In genomic region chr4:10889819-10890218, GRCh38 we compare ENCODE assay signal across 22 cellular contexts.
DNase-seq lines count a peak whose midpoint lies in the region; ATAC-seq, FAIRE-seq and TF ChIP-seq lines count a peak whose summit lies in the region.
"Had no signal": no experiment of that assay in that cellular context is flagged by ENCODE, and none has a peak within 500 bp of the region (broad histone marks: within the 10 kb centered on the region; RNA-seq: fewer than 3 reads in every experiment).

No MANE protein-coding gene starts in this region.

- TF ChIP-seq POLR2A in GM12878 (IDR thresholded peaks at IDR 0.05; ENCODE audit: low read depth, low read length) = no peak

- no peak overlapping the region for H3K9ac ChIP-seq in MM.1S (ENCODE audit: low read length)
- H3K9ac ChIP-seq in GM12878 (ENCODE audit: control insufficient read depth, insufficient read depth, low read length) = no peak overlapping the region

- 0 out of 2 replicates have a peak, but pooled peaks have one; percentile 18 for TF ChIP-seq RAD21 in GM12878 (IDR thresholded peaks at IDR 0.05; ENCODE audit: insufficient read depth, low read depth, low read length)

- POLR2A ChIA-PET in GM12878 (lab: Charles Lee) (no interaction called here), RWPE1 (lab: Yijun Ruan, JAX; ENCODE audit: low non-redundant PET) (no interaction called here)

- H3K27me3 ChIP-seq in MM.1S (replicated peaks; ENCODE audit: insufficient read depth, low read length) (no peaks in the 10 kb centered on the region), GM12878 (replicated peaks in 1 of 2; ENCODE audit: control insufficient read depth in 2 of 2, insufficient read depth in 2 of 2, low read length in 1 of 2) (no peaks in the 10 kb centered on the region)

- no peaks in the 10 kb centered on the region for H3K36me3 ChIP-seq in MM.1S (replicated peaks; ENCODE audit: insufficient read depth, low read length)
- no peaks in the 10 kb centered on the region for H3K36me3 ChIP-seq in GM12878 (ENCODE audit: control insufficient read depth in 2 of 2, insufficient read depth in 2 of 2, low read length in 1 of 2)

- DNase-seq in MM.1S (no peak), GM12878 (ENCODE audit: low read depth, low spot score) (no peak), NCI-H774 (lab: John Stamatoyannopoulos, UW) (no peak), RWPE1 (ENCODE audit: low spot score) (no peak), left ventricle myocardium superior (no peak)
- DNase-seq: C1 segment of cervical spinal cord; Calu3; CD8-positive, alpha-beta memory T cell; DMS153; EL; GF-D8; NCI-H1092; NCI-H1436; NCI-H187 treated with DMSO at 0.1 percent for 48 hours; NCI-H2227 treated with DMSO at 0.1 percent for 48 hours; NCI-H510A; Right ventricle myocardium superior had no signal

- H2AFZ ChIP-seq in MM.1S (ENCODE audit: low read length) = no peak overlapping the region
- no peak overlapping the region for H2AFZ ChIP-seq in GM12878 (ENCODE audit: control insufficient read depth, low read depth, low read length)

- H3K4me3 ChIP-seq in MM.1S (ENCODE audit: low read length) = no peak overlapping the region
- H3K4me3 ChIP-seq in GM12878 = no peak overlapping the region

- RAD21 ChIA-PET in GM12878 (lab: Charles Lee; ENCODE audit: unreplicated experiment) = interaction anchor here (1.1 kb wide), 1 partner anchor 154 kb away, joined by 4 read pairs; no protein-coding TSS in a partner anchor

- no peaks in the 10 kb centered on the region for H3K9me2 ChIP-seq in MM.1S (replicated peaks; ENCODE audit: insufficient read depth, low read length)

- no peaks in the 10 kb centered on the region for H3K9me3 ChIP-seq in MM.1S (replicated peaks; ENCODE audit: insufficient read depth, low read length)
- H3K9me3 ChIP-seq in GM12878 (replicated peaks; ENCODE audit: control insufficient read depth, insufficient read depth, low read length) = no peaks in the 10 kb centered on the region; the same call in 2 of the 3 replicates

- WGBS in GM12878 (ENCODE audit: insufficient coverage, insufficient replicate concordance, low lambda C conversion rate, missing lambda C conversion rate) = 62% methylated on average over 4 of the region's 4 CpGs

- TF ChIP-seq EP300 in GM12878 (IDR thresholded peaks at IDR 0.05; ENCODE audit: borderline replicate concordance in 1 of 2, control insufficient read depth in 1 of 2, low read depth in 2 of 2, low read length in 2 of 2) = no peak

- peak; percentile 12; the same call in 1 of the 3 replicates for TF ChIP-seq CTCF in GM12872 (IDR thresholded peaks at IDR 0.05; ENCODE audit: insufficient read depth, low read depth, low read length)
- TF ChIP-seq CTCF in MM.1S (IDR thresholded peaks at IDR 0.05; ENCODE audit: low read length) = peak; percentile 7; the same call in 1 of the 2 replicates
- no peak for TF ChIP-seq CTCF in GM12878 (IDR thresholded peaks at IDR 0.05 in 2 of 3, conservative IDR thresholded peaks at IDR 0.05 in 1 of 3; ENCODE audit: control insufficient read depth in 2 of 3, extremely low read depth in 1 of 3, insufficient read depth in 1 of 3, low read depth in 3 of 3, low read length in 3 of 3)
- TF ChIP-seq CTCF in RWPE1 (conservative IDR thresholded peaks at IDR 0.05; ENCODE audit: low read depth) = no peak

- no TSS peak for BruUV-seq in GM12878 (replicated peaks; lab: Mats Ljungman, UMichigan)

- ATAC-seq in GM12878 = no peak
- ATAC-seq in HG02571 (IDR thresholded peaks at IDR 0.05; ENCODE audit: unreplicated experiment) = no peak
- ATAC-seq in left ventricle myocardium superior = no peak

- in situ Hi-C loops in GM12878 (cut with MboI) = no loop called here

- H3K79me2 ChIP-seq in MM.1S (ENCODE audit: low read length) (no peaks in the 10 kb centered on the region), GM12878 (ENCODE audit: control insufficient read depth, insufficient read depth, low read length) (no peaks in the 10 kb centered on the region)

- H4K20me1 ChIP-seq in MM.1S (ENCODE audit: insufficient read depth, low read length) (no peaks in the 10 kb centered on the region), GM12878 (ENCODE audit: control insufficient read depth, insufficient read depth) (no peaks in the 10 kb centered on the region)

- H3K4me2 ChIP-seq in MM.1S (ENCODE audit: low read depth, low read length) (no peak overlapping the region), GM12878 (ENCODE audit: control insufficient read depth, insufficient read depth) (no peak overlapping the region)

- H3K4me1 ChIP-seq in MM.1S (ENCODE audit: low read length) (no peaks in the 10 kb centered on the region), GM12878 (ENCODE audit: control insufficient read depth, insufficient read depth, low read length) (no peaks in the 10 kb centered on the region)

- H3K27ac ChIP-seq in MM.1S (ENCODE audit: low read length) = no peak overlapping the region
- H3K27ac ChIP-seq in GM12878 (ENCODE audit: control insufficient read depth, insufficient read depth) = no peak overlapping the region
- H3K27ac ChIP-seq in RWPE1 = no peak overlapping the region

- CTCF ChIA-PET in GM12878 (lab: Yijun Ruan, JAX) (interaction anchor here (1.0 to 1.8 kb wide), 3 partner anchors 10 to 154 kb away, joined by 3 to 10 read pairs (median 4); no protein-coding TSS in a partner anchor), RWPE1 (lab: Yijun Ruan, JAX) (no interaction called here)

- no peak for FAIRE-seq in GM12878 (lab: Jason Lieb, UNC)
- FAIRE-seq: GM12891, GM18507, H54 had no signal

- SMC1A ChIA-PET in GM12878 (lab: Charles Lee; ENCODE audit: uncharacterized antibody, unreplicated experiment) = interaction anchor here (0.6 to 1.4 kb wide), 6 partner anchors 10 to 267 kb away, joined by 3 to 7 read pairs (median 4); no protein-coding TSS in a partner anchor

- H3F3A ChIP-seq in MM.1S (ENCODE audit: insufficient read depth, low read length) = no peaks in the 10 kb centered on the region

- intact Hi-C loops in GM12878 (cut with micrococcal nuclease; ENCODE audit: unreplicated experiment) (loop anchor here (5.0 kb wide), 2 partner anchors 158 to 532 kb away; no protein-coding TSS in a partner anchor), left ventricle myocardium superior (cut with micrococcal nuclease) (no loop called here)

TF ChIP-seq in GM12878, 131 proteins besides CTCF, POLR2A, EP300 and RAD21:
- no peak for TF ChIP-seq IKZF1 (conservative IDR thresholded peaks at IDR 0.05)
- TF ChIP-seq NR2C1 (IDR thresholded peaks at IDR 0.05) = no peak
- TF ChIP-seq PAX8 (IDR thresholded peaks at IDR 0.05) = no peak
- TF ChIP-seq, protein P1, sequence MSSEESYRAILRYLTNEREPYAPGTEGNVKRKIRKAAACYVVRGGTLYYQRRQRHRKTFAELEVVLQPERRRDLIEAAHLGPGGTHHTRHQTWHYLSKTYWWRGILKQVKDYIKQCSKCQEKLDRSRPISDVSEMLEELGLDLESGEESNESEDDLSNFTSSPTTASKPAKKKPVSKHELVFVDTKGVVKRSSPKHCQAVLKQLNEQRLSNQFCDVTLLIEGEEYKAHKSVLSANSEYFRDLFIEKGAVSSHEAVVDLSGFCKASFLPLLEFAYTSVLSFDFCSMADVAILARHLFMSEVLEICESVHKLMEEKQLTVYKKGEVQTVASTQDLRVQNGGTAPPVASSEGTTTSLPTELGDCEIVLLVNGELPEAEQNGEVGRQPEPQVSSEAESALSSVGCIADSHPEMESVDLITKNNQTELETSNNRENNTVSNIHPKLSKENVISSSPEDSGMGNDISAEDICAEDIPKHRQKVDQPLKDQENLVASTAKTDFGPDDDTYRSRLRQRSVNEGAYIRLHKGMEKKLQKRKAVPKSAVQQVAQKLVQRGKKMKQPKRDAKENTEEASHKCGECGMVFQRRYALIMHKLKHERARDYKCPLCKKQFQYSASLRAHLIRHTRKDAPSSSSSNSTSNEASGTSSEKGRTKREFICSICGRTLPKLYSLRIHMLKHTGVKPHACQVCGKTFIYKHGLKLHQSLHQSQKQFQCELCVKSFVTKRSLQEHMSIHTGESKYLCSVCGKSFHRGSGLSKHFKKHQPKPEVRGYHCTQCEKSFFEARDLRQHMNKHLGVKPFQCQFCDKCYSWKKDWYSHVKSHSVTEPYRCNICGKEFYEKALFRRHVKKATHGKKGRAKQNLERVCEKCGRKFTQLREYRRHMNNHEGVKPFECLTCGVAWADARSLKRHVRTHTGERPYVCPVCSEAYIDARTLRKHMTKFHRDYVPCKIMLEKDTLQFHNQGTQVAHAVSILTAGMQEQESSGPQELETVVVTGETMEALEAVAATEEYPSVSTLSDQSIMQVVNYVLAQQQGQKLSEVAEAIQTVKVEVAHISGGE (CRISPR knock-in tag; IDR thresholded peaks at IDR 0.05) = no peak
- TF ChIP-seq IKZF2 (IDR thresholded peaks at IDR 0.05) = no peak
- no peak for TF ChIP-seq ZNF207 (IDR thresholded peaks at IDR 0.05; ENCODE audit: borderline replicate concordance)
- no peak for TF ChIP-seq WRNIP1 (IDR thresholded peaks at IDR 0.05; ENCODE audit: borderline replicate concordance, low read depth, low read length)
- TF ChIP-seq PML (IDR thresholded peaks at IDR 0.05; ENCODE audit: low read length) = no peak
- no peak for TF ChIP-seq FOXM1 (IDR thresholded peaks at IDR 0.05; ENCODE audit: low read depth, low read length)
- no peak for TF ChIP-seq CHD1 (IDR thresholded peaks at IDR 0.05; ENCODE audit: low read depth, low read length)
- TF ChIP-seq, protein P2, sequence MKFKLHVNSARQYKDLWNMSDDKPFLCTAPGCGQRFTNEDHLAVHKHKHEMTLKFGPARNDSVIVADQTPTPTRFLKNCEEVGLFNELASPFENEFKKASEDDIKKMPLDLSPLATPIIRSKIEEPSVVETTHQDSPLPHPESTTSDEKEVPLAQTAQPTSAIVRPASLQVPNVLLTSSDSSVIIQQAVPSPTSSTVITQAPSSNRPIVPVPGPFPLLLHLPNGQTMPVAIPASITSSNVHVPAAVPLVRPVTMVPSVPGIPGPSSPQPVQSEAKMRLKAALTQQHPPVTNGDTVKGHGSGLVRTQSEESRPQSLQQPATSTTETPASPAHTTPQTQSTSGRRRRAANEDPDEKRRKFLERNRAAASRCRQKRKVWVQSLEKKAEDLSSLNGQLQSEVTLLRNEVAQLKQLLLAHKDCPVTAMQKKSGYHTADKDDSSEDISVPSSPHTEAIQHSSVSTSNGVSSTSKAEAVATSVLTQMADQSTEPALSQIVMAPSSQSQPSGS (IDR thresholded peaks at IDR 0.05; ENCODE audit: low read length) = no peak
TF ChIP-seq in GM12878: peak in this region for 0.

Comparison
In these comparisons a context has a peak if more than half of its experiments do, and no peak if none do; other contexts are left out.
1. CTCF ChIP-seq: peak in GM12872 (single experiment) and MM.1S (single experiment); none in GM12878 (0 of 3) and RWPE1 (single experiment).